15 cellular contexts compared by ENCODE assay signal in the genomic region with DNA sequence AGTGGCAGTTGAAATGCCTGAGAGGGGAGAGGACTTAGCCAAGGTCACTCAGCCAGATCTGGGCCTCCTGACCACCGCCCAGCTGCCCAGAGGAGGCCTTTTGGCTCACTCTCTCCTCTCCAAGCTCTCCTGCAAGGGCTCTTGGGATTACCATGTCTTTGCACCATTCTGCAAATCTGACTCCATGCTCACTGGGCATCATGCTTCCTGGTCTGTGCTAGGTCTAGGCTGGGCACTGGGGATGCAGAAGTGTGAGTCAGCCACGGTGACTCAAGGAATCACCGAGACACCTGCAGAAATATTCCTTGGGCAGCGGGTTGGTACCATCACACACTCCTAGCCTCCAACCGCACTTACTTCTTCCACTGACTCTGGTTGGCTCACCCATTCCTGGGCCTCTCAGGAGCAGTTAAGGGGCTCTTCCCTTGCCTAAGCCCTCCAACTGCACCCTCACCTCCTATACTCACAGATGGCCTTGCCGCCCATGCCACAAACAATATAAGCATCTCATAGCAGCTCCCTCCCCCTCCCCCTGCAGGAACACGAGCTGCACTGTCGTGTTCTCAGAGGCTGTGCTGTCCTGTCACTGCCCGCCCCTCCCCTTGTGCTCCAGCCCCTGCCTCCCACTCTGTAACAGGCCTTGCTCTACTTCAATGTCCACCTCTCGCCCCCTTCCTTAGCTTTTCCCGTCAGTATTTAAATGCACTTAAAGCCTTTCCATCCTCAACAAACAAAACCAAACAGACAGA. TPM values are rescaled to one million over a fixed set of nuclear protein-coding genes. Genes with fewer than 3 reads are reported as not detected.
DNase-seq lines count a peak whose midpoint lies in the region; ATAC-seq and TF ChIP-seq lines count a peak whose summit lies in the region.
"Had no signal": no experiment of that assay in that cellular context is flagged by ENCODE, and none has a peak within 500 bp of the region (broad histone marks: within the 10 kb centered on the region; RNA-seq: fewer than 3 reads in every experiment).

No MANE protein-coding gene starts in this region.

- DNase-seq in A172 (ENCODE audit: low spot score) (peak; percentile 57), IMR-90 (peak; percentile 40), brain microvascular endothelial cell (no peak), left kidney (ENCODE audit: low read depth, low spot score) (peak; percentile 84), amniotic stem cell (lab: John Stamatoyannopoulos, UW) (no peak), HuH-7.5 (ENCODE audit: low spot score) (no peak)
- no peak for DNase-seq in central memory CD4-positive, alpha-beta T cell
- DNase-seq: activated effector memory CD4-positive, alpha-beta T cell treated with anti-CD3 and anti-CD28 coated beads, Interleukin-2, amount 50 U/mL, for 16 hours; NCI-H1092; NCI-H524 treated with DMSO at 0.1 percent for 48 hours; upper lobe of left lung had no signal

- no peaks in the 10 kb centered on the region for H3K36me3 ChIP-seq in IMR-90 (ENCODE audit: control insufficient read depth, insufficient read depth, low read length)
- no peaks in the 10 kb centered on the region for H3K36me3 ChIP-seq in brain microvascular endothelial cell (replicated peaks)
- H3K36me3 ChIP-seq: ovary, upper lobe of left lung had no signal

- peak overlapping the region; percentile 82 for H3K14ac ChIP-seq in IMR-90 (replicated peaks; ENCODE audit: low read depth, low read length)

- no peak for TF ChIP-seq POLR2A in IMR-90 (IDR thresholded peaks at IDR 0.05; ENCODE audit: low read depth, low read length)

- H3K27ac ChIP-seq in IMR-90 (ENCODE audit: insufficient read depth, low read length) (no peak overlapping the region; the same call in 1 of the 2 replicates), brain microvascular endothelial cell (peak overlapping the region; percentile 59)
- H3K27ac ChIP-seq: ovary, upper lobe of left lung had no signal

- H2AK9ac ChIP-seq in IMR-90 (replicated peaks; ENCODE audit: low read depth, low read length, poor library complexity): peak overlapping the region; percentile 74

- peak overlapping the region; percentile 56; the same call in 1 of the 2 replicates for H2AK5ac ChIP-seq in IMR-90 (ENCODE audit: low read depth, low read length)

- dilution Hi-C loops in IMR-90 (cut with HindIII; ENCODE audit: low sequenced_read_pairs, unreplicated experiment): no loop called here

- 70% methylated on average over 8 of the region's 11 CpGs; no CpG with 5 or more reads in 1 of the 2 experiments for WGBS in IMR-90 (ENCODE audit: extremely low coverage in 2 of 2, insufficient read length in 1 of 2), 2 experiments

- H3K4me1 ChIP-seq in IMR-90 (ENCODE audit: control insufficient read depth, insufficient read depth, low read length): peaks cover 13% of the 10 kb centered on the region

- H3K23ac ChIP-seq in IMR-90 (ENCODE audit: low read depth, low read length): peak overlapping the region; percentile 69

- H2BK20ac ChIP-seq in IMR-90 (ENCODE audit: low read depth, low read length): peak overlapping the region; percentile 70; the same call in 1 of the 2 replicates

- H2BK15ac ChIP-seq in IMR-90 (ENCODE audit: low read depth, low read length): peak overlapping the region; percentile 72; the same call in 2 of the 3 replicates

- H3K79me1 ChIP-seq in IMR-90 (ENCODE audit: low read depth in 1 of 2, low read length in 2 of 2): peaks cover 0 to 6% of the 10 kb centered on the region in 2 experiments; a peak in 1 of 4 replicates

- peak overlapping the region; percentile 40 for H2BK5ac ChIP-seq in IMR-90 (ENCODE audit: low read depth, low read length, poor library complexity, severe bottlenecking)

- no peak overlapping the region for H4K5ac ChIP-seq in IMR-90 (ENCODE audit: low read depth, low read length)

- CTCF ChIA-PET in IMR-90 (lab: Yijun Ruan, JAX): interaction anchor here (0.7 to 1.4 kb wide), 2 partner anchors 55 to 371 kb away, joined by 3 to 5 read pairs; no protein-coding TSS in a partner anchor

- H3K9ac ChIP-seq in IMR-90 (ENCODE audit: low read depth, low read length): no peak overlapping the region

- ATAC-seq in IMR-90 (ENCODE audit: low read depth) (no peak), HG02678 (IDR thresholded peaks at IDR 0.05; ENCODE audit: unreplicated experiment) (no peak)
- ATAC-seq: HCT116, Right ventricle myocardium inferior had no signal

- no peaks in the 10 kb centered on the region for H4K20me1 ChIP-seq in IMR-90 (ENCODE audit: insufficient read depth, low read length)

- H3K4me3 ChIP-seq in IMR-90 (ENCODE audit: insufficient read depth, low read depth, low read length) (no peak overlapping the region), brain microvascular endothelial cell (ENCODE audit: low read depth, low read length) (no peak overlapping the region)
- H3K4me3 ChIP-seq: ovary, upper lobe of left lung had no signal

- peak overlapping the region; percentile 89 for H2AFZ ChIP-seq in IMR-90 (replicated peaks; ENCODE audit: low read length, poor library complexity)

- no peaks in the 10 kb centered on the region; the same call in 1 of the 2 replicates for H3K27me3 ChIP-seq in IMR-90 (ENCODE audit: control insufficient read depth, insufficient read depth, low read length)
- H3K27me3 ChIP-seq in brain microvascular endothelial cell (replicated peaks): no peaks in the 10 kb centered on the region
- H3K27me3 ChIP-seq: ovary, upper lobe of left lung had no signal

- no peak for TF ChIP-seq RAD21 in IMR-90 (IDR thresholded peaks at IDR 0.05; ENCODE audit: low read length)

- TF ChIP-seq CTCF in IMR-90 (conservative IDR thresholded peaks at IDR 0.05; ENCODE audit: low read depth, low read length) (no peak), brain microvascular endothelial cell (IDR thresholded peaks at IDR 0.05; ENCODE audit: low read depth, low read length, missing control alignments) (no peak)

- H3K4me2 ChIP-seq in IMR-90 (ENCODE audit: low read depth, low read length): no peak overlapping the region

- no peak overlapping the region for H3K18ac ChIP-seq in IMR-90 (ENCODE audit: low read depth, low read length)

- in situ Hi-C loops in IMR-90 (cut with MboI; ENCODE audit: low sequenced_read_pairs) (no loop called here), brain microvascular endothelial cell (cut with HindIII; ENCODE audit: low pct_ligation_motif_present, low sequenced_read_pairs) (no loop called here)

- intact Hi-C loops in IMR-90 (cut with micrococcal nuclease): no loop called here

- no peak overlapping the region for H3K56ac ChIP-seq in IMR-90 (ENCODE audit: extremely low read depth, insufficient read depth, low read length)

- H4K8ac ChIP-seq in IMR-90 (ENCODE audit: low read depth in 2 of 2, low read length in 2 of 2): peak overlapping the region in 1 of 2 experiments; percentile 48; a peak in 1 of 4 replicates

- no peaks in the 10 kb centered on the region for H3K9me3 ChIP-seq in IMR-90 (ENCODE audit: control insufficient read depth, insufficient read depth, low read length)
- H3K9me3 ChIP-seq: ovary, upper lobe of left lung had no signal

- H2BK120ac ChIP-seq in IMR-90 (ENCODE audit: low read depth, low read length): peak overlapping the region; percentile 93

- POLR2A ChIA-PET in IMR-90 (lab: Charles Lee; ENCODE audit: unreplicated experiment): no interaction called here

- peaks cover 33% of the 10 kb centered on the region for H3K9me1 ChIP-seq in IMR-90 (ENCODE audit: insufficient read depth, low read length)

- H4K91ac ChIP-seq in IMR-90 (ENCODE audit: insufficient read depth, low read depth, low read length): peak overlapping the region; percentile 60

- BruUV-seq in IMR-90 (replicated peaks; lab: Mats Ljungman, UMichigan): no TSS peak

- H3K4ac ChIP-seq in IMR-90 (ENCODE audit: low read depth, low read length): peak overlapping the region; percentile 88

TF ChIP-seq in IMR-90, 13 proteins besides CTCF, POLR2A, EP300 and RAD21:
- TF ChIP-seq, protein P1, sequence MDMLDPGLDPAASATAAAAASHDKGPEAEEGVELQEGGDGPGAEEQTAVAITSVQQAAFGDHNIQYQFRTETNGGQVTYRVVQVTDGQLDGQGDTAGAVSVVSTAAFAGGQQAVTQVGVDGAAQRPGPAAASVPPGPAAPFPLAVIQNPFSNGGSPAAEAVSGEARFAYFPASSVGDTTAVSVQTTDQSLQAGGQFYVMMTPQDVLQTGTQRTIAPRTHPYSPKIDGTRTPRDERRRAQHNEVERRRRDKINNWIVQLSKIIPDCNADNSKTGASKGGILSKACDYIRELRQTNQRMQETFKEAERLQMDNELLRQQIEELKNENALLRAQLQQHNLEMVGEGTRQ (IDR thresholded peaks at IDR 0.05; ENCODE audit: low read depth, low read length): no peak
- TF ChIP-seq MXI1 (IDR thresholded peaks at IDR 0.05; ENCODE audit: borderline replicate concordance, low read depth, low read length): no peak

RNA-seq across cellular contexts. Expression of gene CDCP2, which starts 34.8 kb away (rescaled TPM):
- not detected in 2 replicates for total RNA-seq in A172 (2014; rRNA removed; shearing (Covaris generic))
- not detected in 2 replicates for total RNA-seq in IMR-90 (2012; rRNA removed)
- not detected in 2 replicates for polyA plus RNA-seq in IMR-90 (2012; rRNA removed)
- polyA plus RNA-seq in IMR-90 (2012; cell fraction: cytosol; rRNA removed): not detected in 2 replicates
- not detected in 2 replicates for polyA plus RNA-seq in IMR-90 (2012; cell fraction: nucleus; rRNA removed; ENCODE audit: low replicate concordance)
- total RNA-seq: Right ventricle myocardium inferior, upper lobe of left lung had no signal

Comparison
In these comparisons a context has a peak if more than half of its experiments do, and no peak if none do; other contexts are left out.
1. DNase-seq: peak in A172 (single experiment), IMR-90 (single experiment) and left kidney (single experiment); none in brain microvascular endothelial cell (single experiment), amniotic stem cell (single experiment), central memory CD4-positive, alpha-beta T cell (single experiment) and HuH-7.5 (single experiment).